21 cellular contexts compared by ENCODE assay signal in genomic region chr1:218262259-218262658, GRCh38.
"Had no signal": no experiment of that assay in that cellular context is flagged by ENCODE, and none has a peak within 500 bp of the region (broad histone marks: within the 10 kb centered on the region; RNA-seq: fewer than 3 reads in every experiment).

No MANE protein-coding gene starts in this region.

- DNase-seq: effector CD4-positive, alpha-beta T cell; endodermal cell; heart left ventricle; hippocampal formation; left colon; left ventricle myocardium superior; mesendoderm; naive B cell; occipital lobe; pancreas; right cardiac atrium; stimulated activated CD4-positive, alpha-beta T cell treated with anti-CD3 and anti-CD28 coated beads, Interleukin-2, amount 100 ng/mL, for 48 hours; stimulated activated naive CD4-positive, alpha-beta T cell treated with Interleukin-2 at 50 U/mL for 16 hours had no signal

- H3K27me3 ChIP-seq: pancreas had no signal

- H3K9me3 Mint-ChIP-seq: endodermal cell had no signal

- H3K27ac ChIP-seq: heart left ventricle, pancreas had no signal

- H3K36me3 ChIP-seq: heart left ventricle, pancreas had no signal

- H3K4me3 ChIP-seq: heart left ventricle, lung, pancreas, smooth muscle cell had no signal

- H3K36me3 Mint-ChIP-seq: type B pancreatic cell had no signal

- ATAC-seq: heart left ventricle, left colon, left ventricle myocardium superior, pancreas, right cardiac atrium had no signal

- H3K4me3 Mint-ChIP-seq: endodermal cell, naive B cell, nephron, type B pancreatic cell had no signal

- H3K27ac Mint-ChIP-seq: endodermal cell, naive B cell, nephron, progenitor cell of endocrine pancreas, type B pancreatic cell had no signal

- H3K4me1 ChIP-seq: heart left ventricle, pancreas had no signal

- FAIRE-seq: endothelial cell of umbilical vein, frontal cortex, pancreas, urothelium cell line had no signal

- H3K9me3 ChIP-seq: pancreas had no signal

- H3K27me3 Mint-ChIP-seq: progenitor cell of endocrine pancreas had no signal

- H3K4me2 ChIP-seq: smooth muscle cell had no signal

- H3K4me1 Mint-ChIP-seq: naive B cell, nephron had no signal
